6 cellular contexts compared by ENCODE assay signal in the genomic region with DNA sequence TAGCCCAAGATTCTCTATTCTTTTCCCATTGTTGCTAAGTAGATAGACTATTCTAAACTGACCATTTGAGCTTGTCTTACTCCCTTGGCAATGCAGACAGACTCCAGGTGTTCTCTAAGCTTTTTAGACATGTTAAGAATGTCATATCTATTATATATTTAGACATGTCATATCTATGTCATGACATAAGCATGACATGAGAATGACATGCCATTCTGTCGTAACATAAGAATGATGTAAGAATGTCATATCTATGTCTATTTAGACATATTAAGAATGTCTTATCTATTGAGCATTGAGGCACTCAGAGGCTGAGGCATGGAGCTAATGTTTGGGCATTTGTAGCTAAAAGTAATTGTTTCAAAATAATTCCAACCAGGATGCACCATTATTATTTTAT.
"Had no signal": no experiment of that assay in that cellular context is flagged by ENCODE, and none has a peak within 500 bp of the region (broad histone marks: within the 10 kb centered on the region; RNA-seq: fewer than 3 reads in every experiment).

No MANE protein-coding gene starts in this region.

- ATAC-seq: K562 had no signal

- FAIRE-seq: HTR-8/SVneo, K562 had no signal

- DNase-seq: IMR-90, KBM-7, KG1 had no signal

- H3K4me3 ChIP-seq: K562 had no signal

- H3K27ac ChIP-seq: HL-60 had no signal
